ENCODE assay signal across 25 cellular contexts in genomic region chr13:35871561-35871960, GRCh38.
"Had no signal": no experiment of that assay in that cellular context is flagged by ENCODE, and none has a peak within 500 bp of the region (broad histone marks: within the 10 kb centered on the region; RNA-seq: fewer than 3 reads in every experiment).

No MANE protein-coding gene starts in this region.

- H3K27ac ChIP-seq: colonic mucosa, epithelial cell of prostate, esophagus squamous epithelium, gastrocnemius medialis, left lung, lower lobe of right lung had no signal

- H3K9me3 Mint-ChIP-seq: endodermal cell had no signal

- H3K27ac Mint-ChIP-seq: dendritic cell treated with granulocyte-macrophage colony-stimulating factor and Interleukin-4, amounts not matched to agents 40 ng/mL and 50 ng/mL, for 4 days; effector memory CD8-positive, alpha-beta T cell; endodermal cell; mesothelial cell of epicardium; naive thymus-derived CD4-positive, alpha-beta T cell had no signal

- H3K4me1 Mint-ChIP-seq: endodermal cell; naive thymus-derived CD4-positive, alpha-beta T cell had no signal

- H3K27me3 Mint-ChIP-seq: dendritic cell treated with granulocyte-macrophage colony-stimulating factor and Interleukin-4, amounts not matched to agents 40 ng/mL and 50 ng/mL, for 4 days; effector memory CD8-positive, alpha-beta T cell had no signal

- DNase-seq: colonic mucosa; cortex of kidney; effector CD8-positive, alpha-beta T cell; effector memory CD8-positive, alpha-beta T cell; endodermal cell; erythroblast; esophagus squamous epithelium; foreskin fibroblast; foreskin melanocyte; gastrocnemius medialis; glutamatergic neuron; head of caudate nucleus; left cardiac atrium; left lung; lower lobe of right lung; mesenchymal stem cell; mucosa of descending colon; naive thymus-derived CD4-positive, alpha-beta T cell had no signal

- FAIRE-seq: endometrium, islet of Langerhans, keratinocyte had no signal

- H3K4me1 ChIP-seq: colonic mucosa, esophagus squamous epithelium, left lung, lower lobe of right lung had no signal

- ATAC-seq: effector memory CD8-positive, alpha-beta T cell; esophagus mucosa; gastrocnemius medialis; left cardiac atrium; left lung; lower lobe of right lung; mucosa of descending colon; naive thymus-derived CD4-positive, alpha-beta T cell had no signal

- H3K9me3 ChIP-seq: colonic mucosa, esophagus squamous epithelium, gastrocnemius medialis, left lung, lower lobe of right lung, mucosa of descending colon had no signal

- H3K36me3 ChIP-seq: colonic mucosa, gastrocnemius medialis, left lung, lower lobe of right lung had no signal

- H3K4me3 ChIP-seq: colonic mucosa, esophagus squamous epithelium, gastrocnemius medialis, left lung, lower lobe of right lung, mucosa of descending colon had no signal

- H3K27me3 ChIP-seq: colonic mucosa, esophagus squamous epithelium, gastrocnemius medialis, left lung had no signal

- H3K4me3 Mint-ChIP-seq: dendritic cell treated with granulocyte-macrophage colony-stimulating factor and Interleukin-4, amounts not matched to agents 40 ng/mL and 50 ng/mL, for 4 days; effector memory CD8-positive, alpha-beta T cell; endodermal cell; mesothelial cell of epicardium; naive thymus-derived CD4-positive, alpha-beta T cell had no signal
